32 cellular contexts compared by ENCODE assay signal in genomic region chr16:10817514-10817913, GRCh38. TPM values are rescaled to one million over a fixed set of nuclear protein-coding genes. Genes with fewer than 3 reads are reported as not detected.
A peak's percentile ranks its signal among the peaks of the same experiment; 100 is the strongest.
DNase-seq lines count a peak whose midpoint lies in the region; ATAC-seq, FAIRE-seq and TF ChIP-seq lines count a peak whose summit lies in the region.
"Had no signal": no experiment of that assay in that cellular context is flagged by ENCODE, and none has a peak within 500 bp of the region (broad histone marks: within the 10 kb centered on the region; RNA-seq: fewer than 3 reads in every experiment).

No MANE protein-coding gene starts in this region.

- H3K9me3 ChIP-seq in iPS-18c (ENCODE audit: control insufficient read depth, insufficient read depth, low read length), result no peaks in the 10 kb centered on the region
- H3K9me3 ChIP-seq: left ventricle myocardium inferior had no signal

- H3K4me3 Mint-ChIP-seq in WTC11 (peak overlapping the region; percentile 69), progenitor cell of endocrine pancreas (ENCODE audit: low read depth) (peak overlapping the region; percentile 77)
- H3K4me3 Mint-ChIP-seq: activated CD8-positive, alpha-beta T cell treated with anti-CD3 and anti-CD28 coated beads, Interleukin-2, amount 10 ng/mL, durations not matched to agents 7 days and 5 days; activated T-helper 17 cell treated with anti-CD3 and anti-CD28 coated beads, Interleukin-2, amount 50 U/mL, for 72 hours; CD4-positive, alpha-beta memory T cell had no signal

- H3K9me3 Mint-ChIP-seq in WTC11 (no peaks in the 10 kb centered on the region), progenitor cell of endocrine pancreas (ENCODE audit: low read depth) (no peaks in the 10 kb centered on the region)
- H3K9me3 Mint-ChIP-seq: activated T-helper 17 cell treated with anti-CD3 and anti-CD28 coated beads, Interleukin-2, amount 50 U/mL, for 72 hours; CD4-positive, alpha-beta memory T cell had no signal

- peak; percentile 54 for FAIRE-seq in GM12892 (lab: Jason Lieb, UNC)
- FAIRE-seq: HTR-8/SVneo, urothelium cell line had no signal

- TF ChIP-seq POLR2A in GM12892 (IDR thresholded peaks at IDR 0.05; ENCODE audit: low read depth, low read length), result no peak

- peaks cover 10% of the 10 kb centered on the region for H3K27me3 Mint-ChIP-seq in WTC11 (ENCODE audit: low read depth)
- H3K27me3 Mint-ChIP-seq in progenitor cell of endocrine pancreas, result peaks cover 3% of the 10 kb centered on the region

- DNase-seq in GM12892 (ENCODE audit: insufficient read length), result no peak
- no peak for DNase-seq in WTC11 (ENCODE audit: low spot score)
- DNase-seq in progenitor cell of endocrine pancreas (ENCODE audit: low spot score, unreplicated experiment), result no peak
- no peak for DNase-seq in SKM-1 treated with dmso at 0.1 percent for 144 hours (lab: John Stamatoyannopoulos, UW; ENCODE audit: unreplicated experiment)
- DNase-seq in KG1 (lab: John Stamatoyannopoulos, UW), result no peak
- no peak for DNase-seq in D341Med (ENCODE audit: low spot score)
- DNase-seq: activated CD4-positive, alpha-beta T cell treated with anti-CD3 and anti-CD28 coated beads for 4 hours; activated CD8-positive, alpha-beta T cell treated with anti-CD3 and anti-CD28 coated beads, Interleukin-2, amount 10 ng/mL, durations not matched to agents 7 days and 5 days; activated naive CD4-positive, alpha-beta T cell treated with anti-CD3 and anti-CD28 coated beads, Interleukin-2, amount 50 U/mL, for 16 hours; brain microvascular endothelial cell; CD4-positive, alpha-beta memory T cell; GM23248; islet precursor cell; Kasumi-1; left ventricle myocardium inferior; NCI-H1417 treated with DMSO at 0.1 percent for 48 hours; NCI-H2081; NCI-H226; NCI-H526 treated with DMSO at 0.1 percent for 48 hours; Right ventricle myocardium superior; stimulated activated naive CD4-positive, alpha-beta T cell had no signal

- peak overlapping the region; percentile 64; the same call in 1 of the 2 replicates for H3K4me3 ChIP-seq in iPS-18c (ENCODE audit: insufficient read depth, low read depth, low read length)
- H3K4me3 ChIP-seq: GM23248 had no signal

- no peak overlapping the region for H3K27ac Mint-ChIP-seq in WTC11
- peak overlapping the region; percentile 73 for H3K27ac Mint-ChIP-seq in progenitor cell of endocrine pancreas
- H3K27ac Mint-ChIP-seq: activated CD8-positive, alpha-beta T cell treated with anti-CD3 and anti-CD28 coated beads, Interleukin-2, amount 10 ng/mL, durations not matched to agents 7 days and 5 days; activated T-helper 17 cell treated with anti-CD3 and anti-CD28 coated beads, Interleukin-2, amount 50 U/mL, for 72 hours; CD4-positive, alpha-beta memory T cell had no signal

- no peaks in the 10 kb centered on the region for H3K36me3 Mint-ChIP-seq in WTC11
- no peaks in the 10 kb centered on the region for H3K36me3 Mint-ChIP-seq in progenitor cell of endocrine pancreas (ENCODE audit: insufficient read depth)
- H3K36me3 Mint-ChIP-seq: CD4-positive, alpha-beta memory T cell had no signal

- H3K4me1 Mint-ChIP-seq in WTC11, result peaks cover 9% of the 10 kb centered on the region
- peaks cover 2% of the 10 kb centered on the region for H3K4me1 Mint-ChIP-seq in progenitor cell of endocrine pancreas (ENCODE audit: low read depth)

- POLR2A ChIA-PET in WTC11 (lab: Charles Lee), result interaction anchor here (0.6 to 1.3 kb wide), 3 partner anchors 14 to 74 kb away, joined by 3 read pairs; partner anchors contain the start of gene NUBP1

- TF ChIP-seq CTCF in WTC11 (IDR thresholded peaks at IDR 0.05) (no peak), progenitor cell of endocrine pancreas (IDR thresholded peaks at IDR 0.05; ENCODE audit: unreplicated experiment) (no peak)

- ATAC-seq in WTC11 (no peak), GM18873 (IDR thresholded peaks at IDR 0.05; ENCODE audit: low FRiP score, unreplicated experiment) (no peak)
- ATAC-seq: activated CD8-positive, alpha-beta T cell treated with anti-CD3 and anti-CD28 coated beads, Interleukin-2, amount 10 ng/mL, durations not matched to agents 7 days and 5 days; activated T-helper 17 cell treated with anti-CD3 and anti-CD28 coated beads, Interleukin-2, amount 50 U/mL, for 72 hours had no signal

- CTCF ChIA-PET in WTC11 (lab: Charles Lee), result interaction anchor here (0.6 to 1.7 kb wide), 3 partner anchors 101 to 440 kb away, joined by 3 to 10 read pairs (median 3); no protein-coding TSS in a partner anchor

TF ChIP-seq in WTC11, 78 proteins besides CTCF, POLR2A, EP300 and RAD21:
- no peak for TF ChIP-seq ZBTB21 (CRISPR knock-in tag; IDR thresholded peaks at IDR 0.05; ENCODE audit: borderline replicate concordance)
- peak; percentile 85 for TF ChIP-seq GTF2I (CRISPR knock-in tag; conservative IDR thresholded peaks at IDR 0.05)

RNA-seq across cellular contexts. Expression of gene TVP23A, which starts 1.1 kb away (rescaled TPM):
- 20.1 TPM for polyA plus RNA-seq in GM12892 (2012; ENCODE audit: missing spikeins)
- total RNA-seq in WTC11 (2021), result 1.2 to 3.1 TPM (median 2.1 TPM) in 3 replicates
- total RNA-seq in progenitor cell of endocrine pancreas, result 8.5 and 9.4 TPM in 2 replicates
- total RNA-seq: A673; activated CD8-positive, alpha-beta T cell treated with anti-CD3 and anti-CD28 coated beads, Interleukin-2, amount 10 ng/mL, durations not matched to agents 7 days and 5 days; CD4-positive, alpha-beta memory T cell; Daoy; GM23248; myocyte; osteoblast had no signal
- polyA plus RNA-seq: fibroblast of lung had no signal

RNA-seq across cellular contexts. Expression of gene CIITA, which starts 59.5 kb away (rescaled TPM):
- 89.5 TPM for polyA plus RNA-seq in GM12892 (2012; ENCODE audit: missing spikeins)
- total RNA-seq in WTC11 (2021) (0.21 to 0.27 TPM (median 0.26 TPM) in 3 replicates), progenitor cell of endocrine pancreas (not detected in 2 replicates)
- total RNA-seq: A673, chondrocyte, Daoy, GM23248 had no signal
